ENCODE assay signal across 1 cellular context in the genomic region with DNA sequence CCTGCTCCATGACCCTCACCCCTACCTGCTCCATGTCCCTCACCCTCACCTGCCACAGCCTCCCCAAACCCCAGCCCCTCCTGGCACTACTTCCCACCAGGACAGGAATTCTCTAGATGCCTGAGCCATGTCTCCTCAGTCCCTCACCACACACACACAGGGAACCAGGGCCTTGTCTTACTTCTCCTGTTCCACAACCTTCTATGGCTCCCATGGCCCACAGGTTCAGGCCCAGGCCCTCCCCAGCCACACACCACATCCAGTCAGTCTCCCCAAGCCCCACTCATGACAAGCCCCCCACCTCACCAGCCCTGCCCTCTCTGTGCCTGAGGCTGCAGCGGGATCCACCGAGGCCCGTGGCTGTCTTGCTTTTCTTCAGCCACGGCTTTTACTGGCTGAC.
TF ChIP-seq lines count a peak whose summit lies in the region.

No MANE protein-coding gene starts in this region.

TF ChIP-seq in HCT116, 20 proteins besides CTCF, POLR2A, EP300 and RAD21:
- no peak for TF ChIP-seq TCF7L2 (IDR thresholded peaks at IDR 0.05; ENCODE audit: borderline replicate concordance, extremely low read depth, insufficient read depth, insufficient read length)
- no peak for TF ChIP-seq EZH2phosphoT487 (IDR thresholded peaks at IDR 0.05; ENCODE audit: borderline replicate concordance)
- TF ChIP-seq, protein P1, sequence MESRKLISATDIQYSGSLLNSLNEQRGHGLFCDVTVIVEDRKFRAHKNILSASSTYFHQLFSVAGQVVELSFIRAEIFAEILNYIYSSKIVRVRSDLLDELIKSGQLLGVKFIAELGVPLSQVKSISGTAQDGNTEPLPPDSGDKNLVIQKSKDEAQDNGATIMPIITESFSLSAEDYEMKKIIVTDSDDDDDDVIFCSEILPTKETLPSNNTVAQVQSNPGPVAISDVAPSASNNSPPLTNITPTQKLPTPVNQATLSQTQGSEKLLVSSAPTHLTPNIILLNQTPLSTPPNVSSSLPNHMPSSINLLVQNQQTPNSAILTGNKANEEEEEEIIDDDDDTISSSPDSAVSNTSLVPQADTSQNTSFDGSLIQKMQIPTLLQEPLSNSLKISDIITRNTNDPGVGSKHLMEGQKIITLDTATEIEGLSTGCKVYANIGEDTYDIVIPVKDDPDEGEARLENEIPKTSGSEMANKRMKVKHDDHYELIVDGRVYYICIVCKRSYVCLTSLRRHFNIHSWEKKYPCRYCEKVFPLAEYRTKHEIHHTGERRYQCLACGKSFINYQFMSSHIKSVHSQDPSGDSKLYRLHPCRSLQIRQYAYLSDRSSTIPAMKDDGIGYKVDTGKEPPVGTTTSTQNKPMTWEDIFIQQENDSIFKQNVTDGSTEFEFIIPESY (IDR thresholded peaks at IDR 0.05; ENCODE audit: extremely low read depth, insufficient replicate concordance, low read length) = no peak
- no peak for TF ChIP-seq ELF1 (IDR thresholded peaks at IDR 0.05; ENCODE audit: borderline replicate concordance, low read depth)
- TF ChIP-seq ZNF274 (IDR thresholded peaks at IDR 0.05; ENCODE audit: low read depth, low read length) = no peak
- no peak for TF ChIP-seq SIN3A (IDR thresholded peaks at IDR 0.05; ENCODE audit: low read depth)
- TF ChIP-seq ZFX (IDR thresholded peaks at IDR 0.05) = no peak
- TF ChIP-seq, protein P2, sequence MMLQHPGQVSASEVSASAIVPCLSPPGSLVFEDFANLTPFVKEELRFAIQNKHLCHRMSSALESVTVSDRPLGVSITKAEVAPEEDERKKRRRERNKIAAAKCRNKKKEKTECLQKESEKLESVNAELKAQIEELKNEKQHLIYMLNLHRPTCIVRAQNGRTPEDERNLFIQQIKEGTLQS (IDR thresholded peaks at IDR 0.05) = no peak
- TF ChIP-seq YY1 (IDR thresholded peaks at IDR 0.05; ENCODE audit: extremely low read depth, insufficient replicate concordance, low read depth, low read length) = no peak
- TF ChIP-seq, protein P3, sequence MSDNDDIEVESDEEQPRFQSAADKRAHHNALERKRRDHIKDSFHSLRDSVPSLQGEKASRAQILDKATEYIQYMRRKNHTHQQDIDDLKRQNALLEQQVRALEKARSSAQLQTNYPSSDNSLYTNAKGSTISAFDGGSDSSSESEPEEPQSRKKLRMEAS (IDR thresholded peaks at IDR 0.05) = no peak
- TF ChIP-seq, protein P4, sequence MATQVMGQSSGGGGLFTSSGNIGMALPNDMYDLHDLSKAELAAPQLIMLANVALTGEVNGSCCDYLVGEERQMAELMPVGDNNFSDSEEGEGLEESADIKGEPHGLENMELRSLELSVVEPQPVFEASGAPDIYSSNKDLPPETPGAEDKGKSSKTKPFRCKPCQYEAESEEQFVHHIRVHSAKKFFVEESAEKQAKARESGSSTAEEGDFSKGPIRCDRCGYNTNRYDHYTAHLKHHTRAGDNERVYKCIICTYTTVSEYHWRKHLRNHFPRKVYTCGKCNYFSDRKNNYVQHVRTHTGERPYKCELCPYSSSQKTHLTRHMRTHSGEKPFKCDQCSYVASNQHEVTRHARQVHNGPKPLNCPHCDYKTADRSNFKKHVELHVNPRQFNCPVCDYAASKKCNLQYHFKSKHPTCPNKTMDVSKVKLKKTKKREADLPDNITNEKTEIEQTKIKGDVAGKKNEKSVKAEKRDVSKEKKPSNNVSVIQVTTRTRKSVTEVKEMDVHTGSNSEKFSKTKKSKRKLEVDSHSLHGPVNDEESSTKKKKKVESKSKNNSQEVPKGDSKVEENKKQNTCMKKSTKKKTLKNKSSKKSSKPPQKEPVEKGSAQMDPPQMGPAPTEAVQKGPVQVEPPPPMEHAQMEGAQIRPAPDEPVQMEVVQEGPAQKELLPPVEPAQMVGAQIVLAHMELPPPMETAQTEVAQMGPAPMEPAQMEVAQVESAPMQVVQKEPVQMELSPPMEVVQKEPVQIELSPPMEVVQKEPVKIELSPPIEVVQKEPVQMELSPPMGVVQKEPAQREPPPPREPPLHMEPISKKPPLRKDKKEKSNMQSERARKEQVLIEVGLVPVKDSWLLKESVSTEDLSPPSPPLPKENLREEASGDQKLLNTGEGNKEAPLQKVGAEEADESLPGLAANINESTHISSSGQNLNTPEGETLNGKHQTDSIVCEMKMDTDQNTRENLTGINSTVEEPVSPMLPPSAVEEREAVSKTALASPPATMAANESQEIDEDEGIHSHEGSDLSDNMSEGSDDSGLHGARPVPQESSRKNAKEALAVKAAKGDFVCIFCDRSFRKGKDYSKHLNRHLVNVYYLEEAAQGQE (IDR thresholded peaks at IDR 0.05; ENCODE audit: low read depth) = no peak
- no peak for TF ChIP-seq CEBPB (IDR thresholded peaks at IDR 0.05; ENCODE audit: low read depth)
- no peak for TF ChIP-seq FOSL1 (IDR thresholded peaks at IDR 0.05; ENCODE audit: low read depth)
- TF ChIP-seq CBX3 (IDR thresholded peaks at IDR 0.05; ENCODE audit: low read depth) = no peak
- no peak for TF ChIP-seq JUND (IDR thresholded peaks at IDR 0.05)
- no peak for TF ChIP-seq SRF (IDR thresholded peaks at IDR 0.05; ENCODE audit: low read depth)
